ENCODE assay signal across 1 cellular context in the genomic region with DNA sequence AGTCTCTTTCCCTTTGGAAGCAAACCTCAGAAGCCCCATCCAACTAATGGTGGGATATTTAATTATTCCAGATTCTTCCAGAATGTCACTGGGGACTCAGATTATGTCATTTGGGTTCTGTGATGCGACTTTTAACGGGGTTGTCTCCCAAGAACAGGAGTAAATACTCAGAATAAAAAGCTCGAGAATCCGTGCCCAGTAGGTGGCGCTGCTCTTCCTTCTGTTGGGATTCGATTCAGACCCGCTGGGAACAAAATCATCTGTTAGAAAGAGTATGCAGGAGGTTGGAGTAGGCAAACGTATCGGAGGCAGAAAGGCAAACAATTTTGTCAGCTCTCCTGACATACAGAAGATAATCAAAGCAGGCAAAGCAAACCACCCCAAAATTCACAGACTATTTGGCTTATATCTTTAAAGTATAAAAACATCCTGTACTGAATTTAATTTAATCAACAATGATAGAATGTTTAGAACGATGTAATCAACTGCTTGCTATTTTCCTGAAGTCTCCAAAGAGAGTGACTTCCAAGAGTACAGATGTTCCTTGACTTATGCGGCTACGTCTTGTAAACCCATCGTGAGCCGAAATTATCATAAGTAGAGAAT.
A peak's percentile ranks its signal among the peaks of the same experiment; 100 is the strongest.
TF ChIP-seq lines count a peak whose summit lies in the region.

No MANE protein-coding gene starts in this region.

TF ChIP-seq in HepG2, 621 proteins besides CTCF, POLR2A, EP300 and RAD21 (continued from another document and continues in another):
- TF ChIP-seq ZNF792 (CRISPR knock-in tag; IDR thresholded peaks at IDR 0.05) = no peak
- no peak for TF ChIP-seq DMAP1 (CRISPR knock-in tag; IDR thresholded peaks at IDR 0.05)
- TF ChIP-seq GATA4 (IDR thresholded peaks at IDR 0.05; ENCODE audit: borderline replicate concordance, low read depth) = no peak
- TF ChIP-seq GATAD1 (CRISPR knock-in tag; IDR thresholded peaks at IDR 0.05) = no peak
- TF ChIP-seq, protein P1, sequence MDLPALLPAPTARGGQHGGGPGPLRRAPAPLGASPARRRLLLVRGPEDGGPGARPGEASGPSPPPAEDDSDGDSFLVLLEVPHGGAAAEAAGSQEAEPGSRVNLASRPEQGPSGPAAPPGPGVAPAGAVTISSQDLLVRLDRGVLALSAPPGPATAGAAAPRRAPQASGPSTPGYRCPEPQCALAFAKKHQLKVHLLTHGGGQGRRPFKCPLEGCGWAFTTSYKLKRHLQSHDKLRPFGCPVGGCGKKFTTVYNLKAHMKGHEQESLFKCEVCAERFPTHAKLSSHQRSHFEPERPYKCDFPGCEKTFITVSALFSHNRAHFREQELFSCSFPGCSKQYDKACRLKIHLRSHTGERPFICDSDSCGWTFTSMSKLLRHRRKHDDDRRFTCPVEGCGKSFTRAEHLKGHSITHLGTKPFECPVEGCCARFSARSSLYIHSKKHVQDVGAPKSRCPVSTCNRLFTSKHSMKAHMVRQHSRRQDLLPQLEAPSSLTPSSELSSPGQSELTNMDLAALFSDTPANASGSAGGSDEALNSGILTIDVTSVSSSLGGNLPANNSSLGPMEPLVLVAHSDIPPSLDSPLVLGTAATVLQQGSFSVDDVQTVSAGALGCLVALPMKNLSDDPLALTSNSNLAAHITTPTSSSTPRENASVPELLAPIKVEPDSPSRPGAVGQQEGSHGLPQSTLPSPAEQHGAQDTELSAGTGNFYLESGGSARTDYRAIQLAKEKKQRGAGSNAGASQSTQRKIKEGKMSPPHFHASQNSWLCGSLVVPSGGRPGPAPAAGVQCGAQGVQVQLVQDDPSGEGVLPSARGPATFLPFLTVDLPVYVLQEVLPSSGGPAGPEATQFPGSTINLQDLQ (CRISPR knock-in tag; IDR thresholded peaks at IDR 0.05) = no peak
- peak; percentile 92 for TF ChIP-seq SMC3 (IDR thresholded peaks at IDR 0.05; ENCODE audit: low read length)
- no peak for TF ChIP-seq RARG (CRISPR knock-in tag; IDR thresholded peaks at IDR 0.05; ENCODE audit: low read depth)
- TF ChIP-seq CREM (IDR thresholded peaks at IDR 0.05) = no peak
- no peak for TF ChIP-seq CREM (CRISPR knock-in tag; IDR thresholded peaks at IDR 0.05)
- 0 out of 2 replicates have a peak, but pooled peaks have one; percentile 52 for TF ChIP-seq MIXL1 (CRISPR knock-in tag; IDR thresholded peaks at IDR 0.05)
- TF ChIP-seq SIX1 (CRISPR knock-in tag; IDR thresholded peaks at IDR 0.05; ENCODE audit: borderline replicate concordance) = no peak
- TF ChIP-seq HMGA1 (CRISPR knock-in tag; conservative IDR thresholded peaks at IDR 0.05) = no peak
- no peak for TF ChIP-seq SP4 (CRISPR knock-in tag; IDR thresholded peaks at IDR 0.05)
- TF ChIP-seq GRHL1 (CRISPR knock-in tag; conservative IDR thresholded peaks at IDR 0.05) = no peak
- no peak for TF ChIP-seq EEA1 (CRISPR knock-in tag; IDR thresholded peaks at IDR 0.05; ENCODE audit: borderline replicate concordance)
- TF ChIP-seq, protein P2, sequence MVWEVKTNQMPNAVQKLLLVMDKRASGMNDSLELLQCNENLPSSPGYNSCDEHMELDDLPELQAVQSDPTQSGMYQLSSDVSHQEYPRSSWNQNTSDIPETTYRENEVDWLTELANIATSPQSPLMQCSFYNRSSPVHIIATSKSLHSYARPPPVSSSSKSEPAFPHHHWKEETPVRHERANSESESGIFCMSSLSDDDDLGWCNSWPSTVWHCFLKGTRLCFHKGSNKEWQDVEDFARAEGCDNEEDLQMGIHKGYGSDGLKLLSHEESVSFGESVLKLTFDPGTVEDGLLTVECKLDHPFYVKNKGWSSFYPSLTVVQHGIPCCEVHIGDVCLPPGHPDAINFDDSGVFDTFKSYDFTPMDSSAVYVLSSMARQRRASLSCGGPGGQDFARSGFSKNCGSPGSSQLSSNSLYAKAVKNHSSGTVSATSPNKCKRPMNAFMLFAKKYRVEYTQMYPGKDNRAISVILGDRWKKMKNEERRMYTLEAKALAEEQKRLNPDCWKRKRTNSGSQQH (CRISPR knock-in tag; IDR thresholded peaks at IDR 0.05; ENCODE audit: low read depth) = no peak
- no peak for TF ChIP-seq ZNF280B (CRISPR knock-in tag; IDR thresholded peaks at IDR 0.05; ENCODE audit: borderline replicate concordance)
- no peak for TF ChIP-seq RARA (CRISPR knock-in tag; IDR thresholded peaks at IDR 0.05)
- no peak for TF ChIP-seq RFX1 (IDR thresholded peaks at IDR 0.05)
- TF ChIP-seq HMG20B (CRISPR knock-in tag; conservative IDR thresholded peaks at IDR 0.05) = no peak
- TF ChIP-seq GATAD2A (CRISPR knock-in tag; IDR thresholded peaks at IDR 0.05) = peak; percentile 52
- TF ChIP-seq ZNF333 (CRISPR knock-in tag; IDR thresholded peaks at IDR 0.05; ENCODE audit: borderline replicate concordance) = no peak
- no peak for TF ChIP-seq ZNF256 (CRISPR knock-in tag; conservative IDR thresholded peaks at IDR 0.05)
- TF ChIP-seq CC2D1A (CRISPR knock-in tag; IDR thresholded peaks at IDR 0.05) = no peak
- TF ChIP-seq ZFP37 (CRISPR knock-in tag; IDR thresholded peaks at IDR 0.05; ENCODE audit: borderline replicate concordance) = no peak
- 0 out of 2 replicates have a peak, but pooled peaks have one; percentile 28 for TF ChIP-seq RXRB (CRISPR knock-in tag; IDR thresholded peaks at IDR 0.05; ENCODE audit: borderline replicate concordance)
- no peak for TF ChIP-seq KDM2A (CRISPR knock-in tag; IDR thresholded peaks at IDR 0.05; ENCODE audit: borderline replicate concordance, low read depth)
- TF ChIP-seq ZBTB20 (CRISPR knock-in tag; IDR thresholded peaks at IDR 0.05; ENCODE audit: borderline replicate concordance, low read depth) = no peak
- TF ChIP-seq NR0B2 (CRISPR knock-in tag; IDR thresholded peaks at IDR 0.05) = no peak
- TF ChIP-seq, protein P3, sequence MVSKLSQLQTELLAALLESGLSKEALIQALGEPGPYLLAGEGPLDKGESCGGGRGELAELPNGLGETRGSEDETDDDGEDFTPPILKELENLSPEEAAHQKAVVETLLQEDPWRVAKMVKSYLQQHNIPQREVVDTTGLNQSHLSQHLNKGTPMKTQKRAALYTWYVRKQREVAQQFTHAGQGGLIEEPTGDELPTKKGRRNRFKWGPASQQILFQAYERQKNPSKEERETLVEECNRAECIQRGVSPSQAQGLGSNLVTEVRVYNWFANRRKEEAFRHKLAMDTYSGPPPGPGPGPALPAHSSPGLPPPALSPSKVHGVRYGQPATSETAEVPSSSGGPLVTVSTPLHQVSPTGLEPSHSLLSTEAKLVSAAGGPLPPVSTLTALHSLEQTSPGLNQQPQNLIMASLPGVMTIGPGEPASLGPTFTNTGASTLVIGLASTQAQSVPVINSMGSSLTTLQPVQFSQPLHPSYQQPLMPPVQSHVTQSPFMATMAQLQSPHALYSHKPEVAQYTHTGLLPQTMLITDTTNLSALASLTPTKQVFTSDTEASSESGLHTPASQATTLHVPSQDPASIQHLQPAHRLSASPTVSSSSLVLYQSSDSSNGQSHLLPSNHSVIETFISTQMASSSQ (IDR thresholded peaks at IDR 0.05; ENCODE audit: low read depth) = no peak
- TF ChIP-seq, protein P3 (CRISPR knock-in tag; IDR thresholded peaks at IDR 0.05; ENCODE audit: borderline replicate concordance) = no peak
- TF ChIP-seq, protein P4, sequence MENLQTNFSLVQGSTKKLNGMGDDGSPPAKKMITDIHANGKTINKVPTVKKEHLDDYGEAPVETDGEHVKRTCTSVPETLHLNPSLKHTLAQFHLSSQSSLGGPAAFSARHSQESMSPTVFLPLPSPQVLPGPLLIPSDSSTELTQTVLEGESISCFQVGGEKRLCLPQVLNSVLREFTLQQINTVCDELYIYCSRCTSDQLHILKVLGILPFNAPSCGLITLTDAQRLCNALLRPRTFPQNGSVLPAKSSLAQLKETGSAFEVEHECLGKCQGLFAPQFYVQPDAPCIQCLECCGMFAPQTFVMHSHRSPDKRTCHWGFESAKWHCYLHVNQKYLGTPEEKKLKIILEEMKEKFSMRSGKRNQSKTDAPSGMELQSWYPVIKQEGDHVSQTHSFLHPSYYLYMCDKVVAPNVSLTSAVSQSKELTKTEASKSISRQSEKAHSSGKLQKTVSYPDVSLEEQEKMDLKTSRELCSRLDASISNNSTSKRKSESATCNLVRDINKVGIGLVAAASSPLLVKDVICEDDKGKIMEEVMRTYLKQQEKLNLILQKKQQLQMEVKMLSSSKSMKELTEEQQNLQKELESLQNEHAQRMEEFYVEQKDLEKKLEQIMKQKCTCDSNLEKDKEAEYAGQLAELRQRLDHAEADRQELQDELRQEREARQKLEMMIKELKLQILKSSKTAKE (CRISPR knock-in tag; IDR thresholded peaks at IDR 0.05; ENCODE audit: borderline replicate concordance) = no peak
- no peak for TF ChIP-seq NRL (CRISPR knock-in tag; IDR thresholded peaks at IDR 0.05; ENCODE audit: borderline replicate concordance)
- no peak; the same call in 1 of the 2 replicates for TF ChIP-seq KMT2B (CRISPR knock-in tag; IDR thresholded peaks at IDR 0.05)
- TF ChIP-seq ZNF382 (CRISPR knock-in tag; IDR thresholded peaks at IDR 0.05; ENCODE audit: borderline replicate concordance) = no peak
- TF ChIP-seq NFE2L2 (IDR thresholded peaks at IDR 0.05; ENCODE audit: low read length) = no peak
- TF ChIP-seq RFXAP (CRISPR knock-in tag; IDR thresholded peaks at IDR 0.05; ENCODE audit: borderline replicate concordance) = no peak
- no peak for TF ChIP-seq ZNF281 (CRISPR knock-in tag; IDR thresholded peaks at IDR 0.05; ENCODE audit: borderline replicate concordance)
- no peak for TF ChIP-seq ISX (CRISPR knock-in tag; conservative IDR thresholded peaks at IDR 0.05)
- TF ChIP-seq, protein P5, sequence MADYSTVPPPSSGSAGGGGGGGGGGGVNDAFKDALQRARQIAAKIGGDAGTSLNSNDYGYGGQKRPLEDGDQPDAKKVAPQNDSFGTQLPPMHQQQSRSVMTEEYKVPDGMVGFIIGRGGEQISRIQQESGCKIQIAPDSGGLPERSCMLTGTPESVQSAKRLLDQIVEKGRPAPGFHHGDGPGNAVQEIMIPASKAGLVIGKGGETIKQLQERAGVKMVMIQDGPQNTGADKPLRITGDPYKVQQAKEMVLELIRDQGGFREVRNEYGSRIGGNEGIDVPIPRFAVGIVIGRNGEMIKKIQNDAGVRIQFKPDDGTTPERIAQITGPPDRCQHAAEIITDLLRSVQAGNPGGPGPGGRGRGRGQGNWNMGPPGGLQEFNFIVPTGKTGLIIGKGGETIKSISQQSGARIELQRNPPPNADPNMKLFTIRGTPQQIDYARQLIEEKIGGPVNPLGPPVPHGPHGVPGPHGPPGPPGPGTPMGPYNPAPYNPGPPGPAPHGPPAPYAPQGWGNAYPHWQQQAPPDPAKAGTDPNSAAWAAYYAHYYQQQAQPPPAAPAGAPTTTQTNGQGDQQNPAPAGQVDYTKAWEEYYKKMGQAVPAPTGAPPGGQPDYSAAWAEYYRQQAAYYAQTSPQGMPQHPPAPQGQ (CRISPR knock-in tag; IDR thresholded peaks at IDR 0.05; ENCODE audit: borderline replicate concordance) = no peak
- no peak for TF ChIP-seq ATAD3A (CRISPR knock-in tag; IDR thresholded peaks at IDR 0.05)
